Comparison of ENCODE assay signal across 35 cellular contexts in genomic region chr3:99693636-99694035, GRCh38. TPM values are rescaled to one million over a fixed set of nuclear protein-coding genes. Genes with fewer than 3 reads are reported as not detected.
"Had no signal": no experiment of that assay in that cellular context is flagged by ENCODE, and none has a peak within 500 bp of the region (broad histone marks: within the 10 kb centered on the region; RNA-seq: fewer than 3 reads in every experiment).

No MANE protein-coding gene starts in this region.

- H3K4me3 Mint-ChIP-seq: activated B cell treated with CpG ODN at 0.5 μM for 24 hours; activated CD4-positive, alpha-beta memory T cell treated with anti-CD3 and anti-CD28 coated beads for 36 hours; activated naive CD4-positive, alpha-beta T cell treated with anti-CD3 and anti-CD28 coated beads for 36 hours; activated naive CD8-positive, alpha-beta T cell treated with anti-CD3 and anti-CD28 coated beads, Interleukin-2, amount 50 U/mL, for 24 hours; activated T-cell treated with anti-CD3 and anti-CD28 coated beads, Interleukin-2, amount 50 U/mL, for 4 hours; activated T-helper 1 cell treated with anti-CD3 and anti-CD28 coated beads, Interleukin-12 subunit alpha, Interleukin-12 subunit beta, Interleukin-2, Interleukin-4 antibody, amounts not matched to agents 30 ng/mL and 10 ng/mL and 1 ng/mL, durations not matched to agents 14 hours and 24 hours and 36 hours; brain had no signal

- ATAC-seq: activated naive CD4-positive, alpha-beta T cell treated with anti-CD3 and anti-CD28 coated beads, Interleukin-2, amount 50 U/mL, for 72 hours; activated naive CD8-positive, alpha-beta T cell treated with anti-CD3 and anti-CD28 coated beads, Interleukin-2, amount 50 U/mL, for 24 hours; activated T-cell treated with anti-CD3 and anti-CD28 coated beads, Interleukin-2, amount 50 U/mL, for 4 hours had no signal

- H3K27ac Mint-ChIP-seq: activated B cell treated with CpG ODN at 0.5 μM for 24 hours; activated CD4-positive, alpha-beta memory T cell treated with anti-CD3 and anti-CD28 coated beads for 36 hours; activated naive CD4-positive, alpha-beta T cell treated with anti-CD3 and anti-CD28 coated beads for 36 hours; activated naive CD4-positive, alpha-beta T cell treated with anti-CD3 and anti-CD28 coated beads, Interleukin-2, amount 50 U/mL, for 72 hours; activated naive CD8-positive, alpha-beta T cell treated with anti-CD3 and anti-CD28 coated beads, Interleukin-2, amount 50 U/mL, for 24 hours; activated T-helper 1 cell treated with anti-CD3 and anti-CD28 coated beads, Interleukin-12 subunit alpha, Interleukin-12 subunit beta, Interleukin-2, Interleukin-4 antibody, amounts not matched to agents 30 ng/mL and 10 ng/mL and 1 ng/mL, durations not matched to agents 14 hours and 24 hours and 36 hours; brain had no signal

- H3K36me3 Mint-ChIP-seq: activated CD4-positive, alpha-beta memory T cell treated with anti-CD3 and anti-CD28 coated beads for 36 hours; activated naive CD4-positive, alpha-beta T cell treated with anti-CD3 and anti-CD28 coated beads, Interleukin-2, amount 50 U/mL, for 72 hours; brain had no signal

- FAIRE-seq: bronchial epithelial cell had no signal

- H3K27ac ChIP-seq: VCaP had no signal

- H3K9me3 Mint-ChIP-seq: activated B cell treated with CpG ODN at 0.5 μM for 24 hours; activated CD4-positive, alpha-beta memory T cell treated with anti-CD3 and anti-CD28 coated beads for 36 hours; activated naive CD4-positive, alpha-beta T cell treated with anti-CD3 and anti-CD28 coated beads for 36 hours; activated naive CD4-positive, alpha-beta T cell treated with anti-CD3 and anti-CD28 coated beads, Interleukin-2, amount 50 U/mL, for 72 hours; activated naive CD8-positive, alpha-beta T cell treated with anti-CD3 and anti-CD28 coated beads, Interleukin-2, amount 50 U/mL, for 24 hours; activated T-cell treated with anti-CD3 and anti-CD28 coated beads, Interleukin-2, amount 50 U/mL, for 4 hours; activated T-helper 1 cell treated with anti-CD3 and anti-CD28 coated beads, Interleukin-12 subunit alpha, Interleukin-12 subunit beta, Interleukin-2, Interleukin-4 antibody, amounts not matched to agents 30 ng/mL and 10 ng/mL and 1 ng/mL, durations not matched to agents 14 hours and 24 hours and 36 hours had no signal

- H3K4me1 Mint-ChIP-seq: activated B cell treated with CpG ODN at 0.5 μM for 24 hours; activated naive CD8-positive, alpha-beta T cell treated with anti-CD3 and anti-CD28 coated beads, Interleukin-2, amount 50 U/mL, for 24 hours; brain had no signal

- DNase-seq: activated B cell treated with CpG ODN at 0.5 μM for 24 hours; activated CD4-positive, alpha-beta memory T cell treated with anti-CD3 and anti-CD28 coated beads for 36 hours; activated CD4-positive, alpha-beta T cell treated with anti-CD3 and anti-CD28 coated beads for 4 hours; activated CD4-positive, alpha-beta T cell treated with anti-CD3 and anti-CD28 coated beads, Interleukin-2, amount 50 U/mL, for 1 hour; activated CD4-positive, CD25-positive, alpha-beta regulatory T cell treated with anti-CD3 and anti-CD28 coated beads, Interleukin-2, amount 50 U/mL, for 72 hours; activated CD8-positive, alpha-beta memory T cell treated with anti-CD3 and anti-CD28 coated beads, Interleukin-2, amount 50 U/mL, for 4 hours; activated gamma-delta T cell treated with Interleukin-2 at 50 U/mL for 16 hours; activated naive CD4-positive, alpha-beta T cell treated with anti-CD3 and anti-CD28 coated beads for 36 hours; activated naive CD8-positive, alpha-beta T cell treated with anti-CD3 and anti-CD28 coated beads, Interleukin-2, amount 50 U/mL, for 24 hours; activated T-cell treated with anti-CD3 and anti-CD28 coated beads for 4 hours; activated T-cell treated with anti-CD3 and anti-CD28 coated beads, Interleukin-2, amount 50 U/mL, for 4 hours; anterior cingulate cortex; caudate nucleus; KBM-7; MM.1S; MV-4-11; NCI-H1092; NCI-H1436 treated with DMSO at 0.1 percent for 48 hours; NCI-H1694 treated with DMSO at 0.1 percent for 48 hours; NCI-H2029; NCI-H345; NCI-H510A; NCI-H526; NCI-H748 treated with DMSO at 0.1 percent for 48 hours; NK-92 treated with Interleukin-12 subunit alpha and Interleukin-12 subunit beta, amount 100 ng/mL, for 24 hours; SHP77 treated with DMSO at 0.1 percent for 48 hours; SW 1271; T-helper 1 cell; T-helper 2 cell; T-helper 9 cell had no signal

- H3K27me3 Mint-ChIP-seq: activated naive CD8-positive, alpha-beta T cell treated with anti-CD3 and anti-CD28 coated beads, Interleukin-2, amount 50 U/mL, for 24 hours had no signal

RNA-seq across cellular contexts. Expression of gene COL8A1, which starts 55.2 kb away (rescaled TPM):
- total RNA-seq: activated CD4-positive, alpha-beta memory T cell treated with anti-CD3 and anti-CD28 coated beads for 36 hours had no signal
